8 cellular contexts compared by ENCODE assay signal in the genomic region with DNA sequence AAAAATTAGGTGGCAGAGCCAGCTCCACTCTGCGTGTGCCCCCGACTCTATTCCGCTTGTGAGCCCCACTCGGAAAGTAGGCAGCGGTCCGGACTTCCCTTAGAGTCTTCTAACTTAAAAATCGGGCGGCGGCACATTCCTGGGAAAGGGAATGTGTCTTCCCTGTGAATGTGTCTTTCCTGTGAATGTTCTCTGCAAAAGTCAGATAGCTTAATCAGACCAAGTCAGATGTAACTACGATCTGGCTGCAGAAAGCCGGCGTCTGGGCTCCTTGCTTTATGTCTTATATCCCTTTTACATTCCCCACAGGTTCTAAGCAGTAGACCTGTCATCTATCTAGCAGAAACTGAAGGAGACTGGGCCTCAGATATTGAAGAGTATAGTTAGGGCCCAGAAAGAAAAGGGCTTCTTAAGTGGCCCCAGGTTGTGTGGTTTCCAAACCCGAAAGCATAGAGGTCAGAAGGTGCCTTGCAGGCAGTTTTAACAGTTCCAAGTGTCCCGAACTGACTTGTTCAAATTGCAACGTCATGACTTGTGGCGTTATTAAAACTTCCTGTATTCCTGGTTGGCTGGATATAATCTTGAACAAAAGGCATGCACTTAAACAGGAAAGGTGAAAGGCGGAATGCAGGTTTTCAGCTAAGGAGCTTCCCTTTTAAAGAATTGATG. TPM values are rescaled to one million over a fixed set of nuclear protein-coding genes. Genes with fewer than 3 reads are reported as not detected.
DNase-seq lines count a peak whose midpoint lies in the region; ATAC-seq and TF ChIP-seq lines count a peak whose summit lies in the region.

No MANE protein-coding gene starts in this region.

- H3K36me3 ChIP-seq in endodermal cell (ENCODE audit: control insufficient read depth, insufficient read depth, low read length), result peaks cover 14% of the 10 kb centered on the region
- H3K36me3 ChIP-seq in mesendoderm (ENCODE audit: control insufficient read depth, insufficient read depth, low read length), result no peaks in the 10 kb centered on the region
- peaks cover 0 to 16% (median 0%) of the 10 kb centered on the region in 3 donors for H3K36me3 ChIP-seq in tibial nerve

- peaks cover 16% of the 10 kb centered on the region for H3K36me3 Mint-ChIP-seq in T-cell
- H3K36me3 Mint-ChIP-seq in endodermal cell (ENCODE audit: low read depth), result peaks cover 16% of the 10 kb centered on the region

- peak overlapping the region; percentile 56 for H3K18ac ChIP-seq in mesendoderm (ENCODE audit: low read length)

- DNase-seq in AG20443 (ENCODE audit: low spot score), result peak; percentile 32
- peak; percentile 53 to 69 for DNase-seq in HL-60 (ENCODE audit: low read depth in 1 of 2, low spot score in 1 of 2)
- DNase-seq in T-cell, result peak in 3 of 34 experiments; percentile 0 to 9 (median 5)
- no peak for DNase-seq in endodermal cell
- DNase-seq in mesendoderm, result peak; percentile 66
- DNase-seq in tibial nerve (ENCODE audit: low spot score in 2 of 2), result peak in 1 of 2 donors; percentile 19
- DNase-seq in NCI-H774 (lab: John Stamatoyannopoulos, UW), result no peak

- H3K27ac ChIP-seq in HL-60 (replicated peaks) (peak overlapping the region; percentile 92), endodermal cell (ENCODE audit: low read depth, low read length) (peak overlapping the region; percentile 99), mesendoderm (ENCODE audit: low read depth, low read length) (peak overlapping the region; percentile 98), tibial nerve (peak overlapping the region; percentile 93 to 97 (median 96))

- ATAC-seq in T-cell (replicated peaks in 1 of 4), result no peak

- H3K79me1 ChIP-seq in mesendoderm (ENCODE audit: low read length), result peaks cover 5% of the 10 kb centered on the region

- H2BK15ac ChIP-seq in mesendoderm (replicated peaks; ENCODE audit: low read depth), result no peak overlapping the region

- H3K27me3 ChIP-seq in HL-60 (ENCODE audit: insufficient read depth, poor library complexity, severe bottlenecking) (no peaks in the 10 kb centered on the region), endodermal cell (ENCODE audit: control insufficient read depth, insufficient read depth, low read length, poor library complexity, severe bottlenecking) (no peaks in the 10 kb centered on the region), mesendoderm (ENCODE audit: insufficient read depth, low read length, poor library complexity) (no peaks in the 10 kb centered on the region), tibial nerve (no peaks in the 10 kb centered on the region)

- no peaks in the 10 kb centered on the region for H3K9me3 Mint-ChIP-seq in T-cell
- H3K9me3 Mint-ChIP-seq in endodermal cell, result no peaks in the 10 kb centered on the region

- no peak overlapping the region for H4K5ac ChIP-seq in mesendoderm (ENCODE audit: low read length)

- H2AK5ac ChIP-seq in mesendoderm (ENCODE audit: low read length), result no peak overlapping the region

- H3K23ac ChIP-seq in mesendoderm (ENCODE audit: low read length), result no peak overlapping the region

- H3K4me1 Mint-ChIP-seq in T-cell, result peaks cover 70 to 78% (median 77%) of the 10 kb centered on the region in 3 donors
- peaks cover 27% of the 10 kb centered on the region for H3K4me1 Mint-ChIP-seq in endodermal cell

- peaks cover 2% of the 10 kb centered on the region for H3K79me2 ChIP-seq in mesendoderm (ENCODE audit: control insufficient read depth, insufficient read depth, low read length)

- H3K9me3 ChIP-seq in endodermal cell (ENCODE audit: control insufficient read depth, low read length) (no peaks in the 10 kb centered on the region), tibial nerve (no peaks in the 10 kb centered on the region)

- peaks cover 1% of the 10 kb centered on the region for H3K4me1 ChIP-seq in endodermal cell (ENCODE audit: control insufficient read depth, insufficient read depth, low read length)
- H3K4me1 ChIP-seq in mesendoderm (ENCODE audit: control insufficient read depth, low read depth, low read length), result peaks cover 7% of the 10 kb centered on the region
- H3K4me1 ChIP-seq in tibial nerve, result peaks cover 0 to 76% (median 41%) of the 10 kb centered on the region in 4 donors

- 16 to 28% methylated on average over 10 to 17 of the region's 17 CpGs for WGBS in endodermal cell (ENCODE audit: insufficient coverage in 1 of 2, insufficient read length in 1 of 2), 2 experiments
- WGBS in mesendoderm (ENCODE audit: extremely low coverage, insufficient coverage, low lambda C conversion rate), result no CpG with 5 or more reads among the region's 17 CpGs
- WGBS in tibial nerve, 2 donors, result 4% methylated on average over 15 to 17 of the region's 17 CpGs

- H2BK5ac ChIP-seq in mesendoderm (ENCODE audit: low read length), result no peak overlapping the region

- H3K27ac Mint-ChIP-seq in T-cell (peak overlapping the region; percentile 90 to 91), endodermal cell (peak overlapping the region; percentile 94)

- TF ChIP-seq POLR2A in tibial nerve (IDR thresholded peaks at IDR 0.05), result no peak

- peak overlapping the region; percentile 84 for H3K9ac ChIP-seq in endodermal cell (ENCODE audit: extremely low read depth, low read length, poor library complexity, severe bottlenecking)
- H3K9ac ChIP-seq in mesendoderm (ENCODE audit: low read length), result peak overlapping the region; percentile 83

- TF ChIP-seq CTCF in GM12873 (IDR thresholded peaks at IDR 0.05; ENCODE audit: insufficient read depth, low read depth, low read length, missing control alignments) (peak; percentile 18), HL-60 (IDR thresholded peaks at IDR 0.05; ENCODE audit: insufficient read depth, low read length) (no peak), endodermal cell (conservative IDR thresholded peaks at IDR 0.05) (no peak), tibial nerve (IDR thresholded peaks at IDR 0.05) (no peak)

- H3K27me3 Mint-ChIP-seq in T-cell (no peaks in the 10 kb centered on the region), endodermal cell (ENCODE audit: insufficient read depth) (no peaks in the 10 kb centered on the region)

- CTCF ChIA-PET in T-cell (lab: Charles Lee), result interaction anchor here (1.2 to 2.1 kb wide), 3 partner anchors 10 to 320 kb away, joined by 3 to 10 read pairs (median 5); no protein-coding TSS in a partner anchor

- no peak overlapping the region for H4K8ac ChIP-seq in mesendoderm (ENCODE audit: low read depth, low read length)

- POLR2A ChIA-PET in T-cell (lab: Charles Lee), result interaction anchor here (0.7 to 1.2 kb wide), 3 partner anchors 12 to 857 kb away, joined by 3 to 5 read pairs (median 3); no protein-coding TSS in a partner anchor

- H3K56ac ChIP-seq in mesendoderm (ENCODE audit: low read length), result peak overlapping the region; percentile 90

- H2BK120ac ChIP-seq in mesendoderm (ENCODE audit: low read depth, low read length), result no peak overlapping the region

- H3K4me3 ChIP-seq in HL-60 (replicated peaks; ENCODE audit: insufficient read depth, low read length) (peak overlapping the region; percentile 74), endodermal cell (ENCODE audit: low read length) (peak overlapping the region; percentile 91), mesendoderm (ENCODE audit: low read length) (peak overlapping the region; percentile 84), tibial nerve (peak overlapping the region; percentile 71 to 97 (median 86))

- H3K4ac ChIP-seq in mesendoderm (ENCODE audit: low read depth, low read length), result no peak overlapping the region

- H3K4me2 ChIP-seq in mesendoderm (ENCODE audit: low read length), result peak overlapping the region; percentile 70

- peak overlapping the region; percentile 92 to 98 (median 93) for H3K4me3 Mint-ChIP-seq in T-cell
- peak overlapping the region; percentile 99 for H3K4me3 Mint-ChIP-seq in endodermal cell

- TF ChIP-seq EP300 in tibial nerve (IDR thresholded peaks at IDR 0.05), result no peak

RNA-seq across cellular contexts. Expression of gene PHKB, which starts 0.6 kb away (rescaled TPM):
- total RNA-seq in T-cell (10 to 100 TPM; 40.6 to 67.5 (median 48.8) TPM), endodermal cell (10 to 100 TPM; 51.0 to 71.8 TPM), tibial nerve (10 to 100 TPM; 80.1 to 93.7 (median 82.4) TPM)
- 49.3 TPM for polyA plus RNA-seq in endodermal cell (2013, experiment 1 of 2)
- polyA plus RNA-seq in endodermal cell (2013, experiment 2 of 2), result 44.9 TPM
- polyA plus RNA-seq in mesendoderm (2013, experiment 1 of 2), result 21.2 TPM
- polyA plus RNA-seq in mesendoderm (2013, experiment 2 of 2), result 21.2 TPM

RNA-seq across cellular contexts. Expression of gene ITFG1, which starts 0.9 kb away (rescaled TPM):
- 10 to 100 TPM; 17.6 to 33.9 (median 22.6) TPM for total RNA-seq in T-cell
- 10 to 100 TPM; 35.6 to 40.0 TPM for total RNA-seq in endodermal cell
- 41.6 TPM for polyA plus RNA-seq in endodermal cell (2013, experiment 1 of 2)
- polyA plus RNA-seq in endodermal cell (2013, experiment 2 of 2), result 39.9 TPM
- polyA plus RNA-seq in mesendoderm (2013, experiment 1 of 2), result 18.9 TPM
- 17.5 TPM for polyA plus RNA-seq in mesendoderm (2013, experiment 2 of 2)
- total RNA-seq in tibial nerve, result 10 to 100 TPM; 36.6 to 52.1 (median 40.9) TPM

Comparison
In these comparisons a context has a peak if more than half of its experiments do, and no peak if none do; other contexts are left out.
1. DNase-seq: peak in AG20443 (single experiment), HL-60 (2 of 2) and mesendoderm (single experiment); none in endodermal cell (single experiment) and NCI-H774 (single experiment).
2. Peak in every context shown above with its lines, with median percentiles within 50 percentile points of each other: H3K27ac ChIP-seq and H3K4me3 ChIP-seq.